In genomic region chr5:96668725-96669124, GRCh38 we compare ENCODE assay signal across 23 cellular contexts. TPM values are rescaled to one million over a fixed set of nuclear protein-coding genes. Genes with fewer than 3 reads are reported as not detected.
DNase-seq lines count a peak whose midpoint lies in the region; ATAC-seq and TF ChIP-seq lines count a peak whose summit lies in the region.
"Had no signal": no experiment of that assay in that cellular context is flagged by ENCODE, and none has a peak within 500 bp of the region (broad histone marks: within the 10 kb centered on the region; RNA-seq: fewer than 3 reads in every experiment).

No MANE protein-coding gene starts in this region.

- no peaks in the 10 kb centered on the region for H3K9me3 Mint-ChIP-seq in Caco-2 (ENCODE audit: unreplicated experiment)
- H3K9me3 Mint-ChIP-seq in activated naive CD4-positive, alpha-beta T cell treated with anti-CD3 and anti-CD28 coated beads for 36 hours: no peaks in the 10 kb centered on the region
- H3K9me3 Mint-ChIP-seq: activated naive CD8-positive, alpha-beta T cell treated with anti-CD3 and anti-CD28 coated beads for 36 hours; CD4-positive, alpha-beta memory T cell; stimulated activated naive CD8-positive, alpha-beta T cell treated with anti-CD3 and anti-CD28 coated beads, Interleukin-15, Interleukin-2, amounts not matched to agents 100 ng/mL and 50 ng/mL, for 24 hours had no signal

- DNase-seq in Caco-2 (no peak), NCI-H69 (lab: John Stamatoyannopoulos, UW) (peak; percentile 23), left ventricle myocardium inferior (no peak), mesenchymal stem cell (no peak), NCI-H1417 (lab: John Stamatoyannopoulos, UW) (no peak), omental fat pad (ENCODE audit: low spot score) (no peak)
- no peak for DNase-seq in activated naive CD4-positive, alpha-beta T cell treated with anti-CD3 and anti-CD28 coated beads for 36 hours
- DNase-seq: activated naive CD8-positive, alpha-beta T cell treated with anti-CD3 and anti-CD28 coated beads for 36 hours; activated T-cell treated with anti-CD3 and anti-CD28 coated beads for 4 hours; AML-193; CD4-positive, alpha-beta memory T cell; central memory CD4-positive, alpha-beta T cell; dermis blood vessel endothelial cell; DMS 273 treated with DMSO at 0.1 percent for 48 hours; NCI-H1105; NCI-H2029 treated with DMSO at 0.1 percent for 48 hours; NCI-H774; T-helper 17 cell had no signal

- intact Hi-C loops in Caco-2 (cut with micrococcal nuclease; ENCODE audit: unreplicated experiment): no loop called here
- intact Hi-C loops in left ventricle myocardium inferior (cut with micrococcal nuclease): no loop called here
- intact Hi-C loops in activated naive CD4-positive, alpha-beta T cell treated with anti-CD3 and anti-CD28 coated beads for 36 hours (cut with micrococcal nuclease): no loop called here

- no peaks in the 10 kb centered on the region for H3K27me3 Mint-ChIP-seq in Caco-2 (ENCODE audit: insufficient read depth, unreplicated experiment)
- no peaks in the 10 kb centered on the region for H3K27me3 Mint-ChIP-seq in activated naive CD4-positive, alpha-beta T cell treated with anti-CD3 and anti-CD28 coated beads for 36 hours (ENCODE audit: low read depth)
- H3K27me3 Mint-ChIP-seq: activated naive CD8-positive, alpha-beta T cell treated with anti-CD3 and anti-CD28 coated beads for 36 hours; CD4-positive, alpha-beta memory T cell; stimulated activated naive CD8-positive, alpha-beta T cell treated with anti-CD3 and anti-CD28 coated beads, Interleukin-15, Interleukin-2, amounts not matched to agents 100 ng/mL and 50 ng/mL, for 24 hours; T-helper 17 cell had no signal

- H2BK120ac ChIP-seq in mesenchymal stem cell (ENCODE audit: low read depth, low read length): no peak overlapping the region

- no peak for TF ChIP-seq CTCF in Caco-2 (IDR thresholded peaks at IDR 0.05; ENCODE audit: insufficient read depth in 1 of 2, low read depth in 1 of 2, low read length in 1 of 2, severe bottlenecking in 1 of 2, unreplicated experiment in 1 of 2)
- no peak for TF ChIP-seq CTCF in left ventricle myocardium inferior (IDR thresholded peaks at IDR 0.05; ENCODE audit: borderline replicate concordance)
- no peak for TF ChIP-seq CTCF in omental fat pad (IDR thresholded peaks at IDR 0.05)

- H3K4me3 ChIP-seq in Caco-2 (ENCODE audit: low read depth, low read length) (no peak overlapping the region), left ventricle myocardium inferior (no peak overlapping the region), mesenchymal stem cell (ENCODE audit: insufficient read depth in 1 of 2, low read depth in 1 of 2, low read length in 2 of 2) (no peak overlapping the region)
- H3K4me3 ChIP-seq: thoracic aorta had no signal

- peak overlapping the region; percentile 32 for H3K27ac ChIP-seq in left ventricle myocardium inferior (replicated peaks)
- no peak overlapping the region for H3K27ac ChIP-seq in mesenchymal stem cell (ENCODE audit: low read length, poor library complexity, severe bottlenecking)
- H3K27ac ChIP-seq: neutrophil, thoracic aorta had no signal

- H3K9me3 ChIP-seq in Caco-2 (no peaks in the 10 kb centered on the region), left ventricle myocardium inferior (replicated peaks) (no peaks in the 10 kb centered on the region), mesenchymal stem cell (ENCODE audit: control insufficient read depth, low read length) (no peaks in the 10 kb centered on the region)
- H3K9me3 ChIP-seq: neutrophil, thoracic aorta had no signal

- H3K4me1 ChIP-seq in Caco-2 (peaks cover 31% of the 10 kb centered on the region), left ventricle myocardium inferior (peaks cover 69% of the 10 kb centered on the region), mesenchymal stem cell (ENCODE audit: control insufficient read depth, insufficient read depth, low read depth, low read length) (peaks cover 2% of the 10 kb centered on the region)

- no peak overlapping the region for H3K9ac ChIP-seq in mesenchymal stem cell (ENCODE audit: low read length)

- H2AK5ac ChIP-seq in mesenchymal stem cell (ENCODE audit: low read length, severe bottlenecking): no peak overlapping the region

- no peak overlapping the region for H3K23ac ChIP-seq in mesenchymal stem cell (ENCODE audit: low read length in 2 of 2)

- POLR2A ChIA-PET in Caco-2 (lab: Charles Lee): interaction anchor here (0.7 kb wide), 1 partner anchor 20 kb away, joined by 4 read pairs; no protein-coding TSS in a partner anchor

- CTCF ChIA-PET in Caco-2 (lab: Charles Lee): interaction anchor here (1.3 kb wide), 1 partner anchor 54 kb away, joined by 3 read pairs; no protein-coding TSS in a partner anchor
- CTCF ChIA-PET in activated naive CD4-positive, alpha-beta T cell treated with anti-CD3 and anti-CD28 coated beads for 36 hours (lab: Charles Lee): no interaction called here

- no TSS peak for BruUV-seq in Caco-2 (replicated peaks; lab: Mats Ljungman, UMichigan)

- peaks cover 28% of the 10 kb centered on the region for H3K79me1 ChIP-seq in mesenchymal stem cell (replicated peaks; ENCODE audit: low read length, poor library complexity, severe bottlenecking)

- H3K4ac ChIP-seq in mesenchymal stem cell (ENCODE audit: low read depth in 1 of 2, low read length in 2 of 2): no peak overlapping the region

- peak overlapping the region; percentile 45 for H3K27ac Mint-ChIP-seq in Caco-2 (ENCODE audit: unreplicated experiment)
- H3K27ac Mint-ChIP-seq in activated naive CD4-positive, alpha-beta T cell treated with anti-CD3 and anti-CD28 coated beads for 36 hours: no peak overlapping the region
- H3K27ac Mint-ChIP-seq: activated naive CD8-positive, alpha-beta T cell treated with anti-CD3 and anti-CD28 coated beads for 36 hours; stimulated activated naive CD8-positive, alpha-beta T cell treated with anti-CD3 and anti-CD28 coated beads, Interleukin-15, Interleukin-2, amounts not matched to agents 100 ng/mL and 50 ng/mL, for 24 hours had no signal

- H2BK12ac ChIP-seq in mesenchymal stem cell (ENCODE audit: low read length in 2 of 2): peak overlapping the region in 1 of 2 experiments; percentile 86

- no peaks in the 10 kb centered on the region for H3K27me3 ChIP-seq in Caco-2 (replicated peaks; ENCODE audit: control insufficient read depth, insufficient read depth, low read length)
- H3K27me3 ChIP-seq in left ventricle myocardium inferior (ENCODE audit: low read depth): no peaks in the 10 kb centered on the region
- no peaks in the 10 kb centered on the region for H3K27me3 ChIP-seq in mesenchymal stem cell (ENCODE audit: control insufficient read depth in 1 of 2, insufficient read depth in 1 of 2, low read length in 2 of 2)
- H3K27me3 ChIP-seq: neutrophil had no signal

- H3K36me3 ChIP-seq in Caco-2 (ENCODE audit: control insufficient read depth, insufficient read depth, low read length) (no peaks in the 10 kb centered on the region), left ventricle myocardium inferior (no peaks in the 10 kb centered on the region), mesenchymal stem cell (ENCODE audit: control insufficient read depth in 1 of 2, insufficient read depth in 2 of 2, low read depth in 1 of 2, low read length in 2 of 2) (peaks cover 0 to 19% of the 10 kb centered on the region in 2 experiments)
- H3K36me3 ChIP-seq: neutrophil, thoracic aorta had no signal

- ATAC-seq in esophagus mucosa: no peak
- no peak for ATAC-seq in omental fat pad (ENCODE audit: low FRiP score)
- ATAC-seq: SK-N-SH treated with all-trans-retinoic acid at 6 μM for 48 hours, T-helper 17 cell had no signal

- H3K4me2 ChIP-seq in mesenchymal stem cell (ENCODE audit: low read length, poor library complexity, severe bottlenecking): no peak overlapping the region

- H3K4me3 Mint-ChIP-seq in Caco-2 (ENCODE audit: unreplicated experiment): no peak overlapping the region
- H3K4me3 Mint-ChIP-seq in activated naive CD4-positive, alpha-beta T cell treated with anti-CD3 and anti-CD28 coated beads for 36 hours: no peak overlapping the region
- H3K4me3 Mint-ChIP-seq: activated naive CD8-positive, alpha-beta T cell treated with anti-CD3 and anti-CD28 coated beads for 36 hours; stimulated activated naive CD8-positive, alpha-beta T cell treated with anti-CD3 and anti-CD28 coated beads, Interleukin-15, Interleukin-2, amounts not matched to agents 100 ng/mL and 50 ng/mL, for 24 hours; T-helper 17 cell had no signal

- H3K36me3 Mint-ChIP-seq in Caco-2 (ENCODE audit: insufficient read depth, unreplicated experiment): peaks cover 31% of the 10 kb centered on the region
- peaks cover 4% of the 10 kb centered on the region for H3K36me3 Mint-ChIP-seq in activated naive CD4-positive, alpha-beta T cell treated with anti-CD3 and anti-CD28 coated beads for 36 hours (ENCODE audit: low read depth)

- no peak overlapping the region for H2AFZ ChIP-seq in mesenchymal stem cell (ENCODE audit: low read depth, low read length)

- H4K8ac ChIP-seq in mesenchymal stem cell (ENCODE audit: low read length): peak overlapping the region; percentile 60

- H2BK5ac ChIP-seq in mesenchymal stem cell (ENCODE audit: low read depth, low read length, poor library complexity, severe bottlenecking): no peak overlapping the region

- H3K18ac ChIP-seq in mesenchymal stem cell (ENCODE audit: low read depth in 1 of 2, low read length in 2 of 2): peak overlapping the region in 1 of 2 experiments; percentile 88

- no peak overlapping the region for H2BK15ac ChIP-seq in mesenchymal stem cell (ENCODE audit: low read depth, poor library complexity, severe bottlenecking)

- 87% methylated on average over 2 of the region's 2 CpGs for WGBS in mesenchymal stem cell

- peaks cover 36% of the 10 kb centered on the region for H3K4me1 Mint-ChIP-seq in Caco-2 (ENCODE audit: low read depth, unreplicated experiment)
- peaks cover 10% of the 10 kb centered on the region for H3K4me1 Mint-ChIP-seq in activated naive CD4-positive, alpha-beta T cell treated with anti-CD3 and anti-CD28 coated beads for 36 hours (ENCODE audit: low read depth)

- peak overlapping the region in 1 of 2 experiments; percentile 57 for H3K14ac ChIP-seq in mesenchymal stem cell (ENCODE audit: low read length in 2 of 2)

- H4K91ac ChIP-seq in mesenchymal stem cell (ENCODE audit: low read length): no peak overlapping the region

RNA-seq across cellular contexts. Expression of gene CAST, which starts 6.5 kb away (rescaled TPM):
- total RNA-seq in Caco-2 (2022) (418 and 426 TPM in 2 replicates), left ventricle myocardium inferior (649 TPM), esophagus mucosa (433 TPM), omental fat pad (100 to 1,000 TPM; 224 to 362 (median 285) TPM)
- 217 TPM for polyA plus RNA-seq in mesenchymal stem cell (2013, experiment 1 of 2)
- polyA plus RNA-seq in mesenchymal stem cell (2013, experiment 2 of 2): 216 TPM
- 100 to 1,000 TPM; 118 to 122 TPM for total RNA-seq in activated naive CD4-positive, alpha-beta T cell treated with anti-CD3 and anti-CD28 coated beads for 36 hours
